Comparison of ENCODE assay signal across 16 cellular contexts in genomic region chr6:156796627-156797026, GRCh38. TPM values are rescaled to one million over a fixed set of nuclear protein-coding genes. Genes with fewer than 3 reads are reported as not detected.
DNase-seq lines count a peak whose midpoint lies in the region; ATAC-seq and TF ChIP-seq lines count a peak whose summit lies in the region.
"Had no signal": no experiment of that assay in that cellular context is flagged by ENCODE, and none has a peak within 500 bp of the region (broad histone marks: within the 10 kb centered on the region; RNA-seq: fewer than 3 reads in every experiment).

No MANE protein-coding gene starts in this region.

- DNase-seq in CD8-positive, alpha-beta T cell = no peak
- no peak for DNase-seq in naive thymus-derived CD8-positive, alpha-beta T cell
- DNase-seq: activated gamma-delta T cell treated with Interleukin-2 at 50 U/mL for 16 hours, NCI-H1092, NCI-H2029, NCI-H748 treated with DMSO at 0.1 percent for 48 hours, nephron progenitor cell, Right ventricle myocardium superior, tibial artery had no signal

- H3K27me3 Mint-ChIP-seq in CD8-positive, alpha-beta T cell (ENCODE audit: low read depth) = no peaks in the 10 kb centered on the region
- H3K27me3 Mint-ChIP-seq in brain = no peaks in the 10 kb centered on the region
- no peaks in the 10 kb centered on the region for H3K27me3 Mint-ChIP-seq in naive thymus-derived CD8-positive, alpha-beta T cell

- peaks cover 10% of the 10 kb centered on the region for H3K36me3 Mint-ChIP-seq in CD8-positive, alpha-beta T cell
- peaks cover 18% of the 10 kb centered on the region for H3K36me3 Mint-ChIP-seq in brain
- H3K36me3 Mint-ChIP-seq in naive thymus-derived CD8-positive, alpha-beta T cell = peaks cover 0 to 13% (median 5%) of the 10 kb centered on the region in 3 donors

- POLR2A ChIA-PET in CD8-positive, alpha-beta T cell (lab: Charles Lee) = interaction anchor here (1.9 kb wide), 1 partner anchor 9 kb away, joined by 4 read pairs; no protein-coding TSS in a partner anchor
- POLR2A ChIA-PET in HEK293 (lab: Yijun Ruan, JAX) = interaction anchor here (0.7 kb wide), 1 partner anchor 224 kb away, joined by 3 read pairs; no protein-coding TSS in a partner anchor
- POLR2A ChIA-PET in naive thymus-derived CD8-positive, alpha-beta T cell (lab: Charles Lee) = interaction anchor here (0.7 to 0.9 kb wide), 2 partner anchors 18 to 87 kb away, joined by 3 to 4 read pairs; no protein-coding TSS in a partner anchor

- H3K4me3 Mint-ChIP-seq in CD8-positive, alpha-beta T cell = no peak overlapping the region
- H3K4me3 Mint-ChIP-seq in brain = no peak overlapping the region
- peak overlapping the region in 2 of 10 donors; percentile 31 to 36 for H3K4me3 Mint-ChIP-seq in naive thymus-derived CD8-positive, alpha-beta T cell

- H3K4me3 ChIP-seq in CD8-positive, alpha-beta T cell (ENCODE audit: low read depth, low read length) = no peak overlapping the region
- no peak overlapping the region for H3K4me3 ChIP-seq in HEK293 (ENCODE audit: low read depth, low read length)
- H3K4me3 ChIP-seq: tibial artery had no signal

- CTCF ChIA-PET in CD8-positive, alpha-beta T cell (lab: Charles Lee) = no interaction called here
- CTCF ChIA-PET in HEK293 (lab: Yijun Ruan, JAX) = interaction anchor here (1.0 kb wide), 1 partner anchor 147 kb away, joined by 7 read pairs; no protein-coding TSS in a partner anchor

- H3K4me1 Mint-ChIP-seq in CD8-positive, alpha-beta T cell (ENCODE audit: low read depth) = peaks cover 80% of the 10 kb centered on the region
- peaks cover 76% of the 10 kb centered on the region for H3K4me1 Mint-ChIP-seq in brain
- H3K4me1 Mint-ChIP-seq in naive thymus-derived CD8-positive, alpha-beta T cell = peaks cover 40 to 89% (median 75%) of the 10 kb centered on the region in 4 donors

- no peak overlapping the region for H3K27ac ChIP-seq in CD8-positive, alpha-beta T cell (ENCODE audit: low read depth, low read length)
- H3K27ac ChIP-seq in HEK293 (ENCODE audit: extremely low read depth, low read depth, low read length) = no peak overlapping the region
- H3K27ac ChIP-seq: tibial artery had no signal

- H3K36me3 ChIP-seq in CD8-positive, alpha-beta T cell (ENCODE audit: insufficient read depth, low read length) = no peaks in the 10 kb centered on the region
- no peaks in the 10 kb centered on the region for H3K36me3 ChIP-seq in HEK293 (ENCODE audit: control insufficient read depth in 2 of 2, insufficient read depth in 1 of 2, low read length in 2 of 2)
- H3K36me3 ChIP-seq: tibial artery had no signal

- no peaks in the 10 kb centered on the region for H3K27me3 ChIP-seq in CD8-positive, alpha-beta T cell (ENCODE audit: insufficient read depth, low read length)
- H3K27me3 ChIP-seq: tibial artery had no signal

- no peaks in the 10 kb centered on the region for H3K9me3 Mint-ChIP-seq in CD8-positive, alpha-beta T cell
- H3K9me3 Mint-ChIP-seq in brain = no peaks in the 10 kb centered on the region
- H3K9me3 Mint-ChIP-seq in naive thymus-derived CD8-positive, alpha-beta T cell = no peaks in the 10 kb centered on the region
- H3K9me3 Mint-ChIP-seq: nephron progenitor cell had no signal

- H3K4me1 ChIP-seq in CD8-positive, alpha-beta T cell (ENCODE audit: insufficient read depth, low read length) = peaks cover 49% of the 10 kb centered on the region
- H3K4me1 ChIP-seq in HEK293 (ENCODE audit: control insufficient read depth, insufficient read depth, low read length) = peaks cover 4% of the 10 kb centered on the region

- H3K27ac Mint-ChIP-seq in CD8-positive, alpha-beta T cell = peak overlapping the region; percentile 68
- H3K27ac Mint-ChIP-seq in brain = peak overlapping the region in 3 of 5 experiments; percentile 9 to 30 (median 30)
- peak overlapping the region in 9 of 10 donors; percentile 6 to 78 (median 30) for H3K27ac Mint-ChIP-seq in naive thymus-derived CD8-positive, alpha-beta T cell

- intact Hi-C loops in CD8-positive, alpha-beta T cell (cut with DNase I, micrococcal nuclease) = no loop called here

- ATAC-seq in CD8-positive, alpha-beta T cell = no peak
- no peak for ATAC-seq in naive thymus-derived CD8-positive, alpha-beta T cell
- no peak for ATAC-seq in GM18520 (IDR thresholded peaks at IDR 0.05; ENCODE audit: unreplicated experiment)
- no peak for ATAC-seq in GM18858 (IDR thresholded peaks at IDR 0.05; ENCODE audit: unreplicated experiment)
- ATAC-seq in HG03097 (IDR thresholded peaks at IDR 0.05; ENCODE audit: low FRiP score, unreplicated experiment) = no peak
- no peak for ATAC-seq in HG03354 (IDR thresholded peaks at IDR 0.05; ENCODE audit: poor library complexity, severe bottlenecking, unreplicated experiment)
- ATAC-seq: HepG2 had no signal

- TF ChIP-seq CTCF in CD8-positive, alpha-beta T cell (IDR thresholded peaks at IDR 0.05) = no peak
- TF ChIP-seq CTCF in HEK293 (tag by site-specific recombination; IDR thresholded peaks at IDR 0.05) (no peak), brain (conservative IDR thresholded peaks at IDR 0.05) (no peak)

- no peaks in the 10 kb centered on the region for H3K9me3 ChIP-seq in CD8-positive, alpha-beta T cell (ENCODE audit: low read length)
- H3K9me3 ChIP-seq in HEK293 (ENCODE audit: control insufficient read depth, insufficient read depth, low read depth, low read length) = no peaks in the 10 kb centered on the region
- H3K9me3 ChIP-seq: tibial artery had no signal

TF ChIP-seq in HEK293, 187 proteins besides CTCF, POLR2A, EP300 and RAD21:
- TF ChIP-seq ZFHX2 (tag by site-specific recombination; conservative IDR thresholded peaks at IDR 0.05) (peak; percentile 95), ZNF112 (tag by site-specific recombination; IDR thresholded peaks at IDR 0.05) (no peak), EGR2 (tag by site-specific recombination; IDR thresholded peaks at IDR 0.05; ENCODE audit: low read depth) (peak; percentile 95), ZNF16 (tag by site-specific recombination; IDR thresholded peaks at IDR 0.05; ENCODE audit: low read depth) (no peak), ZNF335 (tag by site-specific recombination; conservative IDR thresholded peaks at IDR 0.05) (no peak), ZNF704 (tag by site-specific recombination; IDR thresholded peaks at IDR 0.05) (no peak), BCL11B (tag by site-specific recombination; IDR thresholded peaks at IDR 0.05; ENCODE audit: low read depth) (no peak), MZF1 (tag by site-specific recombination; IDR thresholded peaks at IDR 0.05; ENCODE audit: borderline replicate concordance) (no peak), ZNF423 (tag by site-specific recombination; IDR thresholded peaks at IDR 0.05) (no peak), ZNF785 (tag by site-specific recombination; IDR thresholded peaks at IDR 0.05) (no peak), ZNF843 (tag by site-specific recombination; IDR thresholded peaks at IDR 0.05) (no peak), ZNF585B (tag by site-specific recombination; IDR thresholded peaks at IDR 0.05) (no peak), INSM2 (tag by site-specific recombination; IDR thresholded peaks at IDR 0.05) (no peak), HOXC10 (CRISPR knock-in tag; IDR thresholded peaks at IDR 0.05) (no peak), ZNF138 (tag by site-specific recombination; IDR thresholded peaks at IDR 0.05; ENCODE audit: borderline replicate concordance) (no peak)

RNA-seq across cellular contexts. Expression of gene ARID1B, which starts 19.4 kb away (rescaled TPM):
- total RNA-seq in CD8-positive, alpha-beta T cell = 100 to 1,000 TPM in 1 of 2 experiments, 10 to 100 TPM in 1; 98.4 to 111 TPM
- polyA plus RNA-seq in brain (ENCODE audit: insufficient read depth, low read depth, low replicate concordance) = 35.6 TPM
- total RNA-seq in naive thymus-derived CD8-positive, alpha-beta T cell = 100 to 1,000 TPM; 119 to 122 TPM
- 10 to 100 TPM in 2 of 3 donors, 1 to 10 TPM in 1; 9.0 to 18.6 (median 11.2) TPM for polyA plus RNA-seq in naive thymus-derived CD8-positive, alpha-beta T cell
